ENCODE assay signal across 9 cellular contexts in genomic region chr1:66932291-66932690, GRCh38. TPM values are rescaled to one million over a fixed set of nuclear protein-coding genes. Genes with fewer than 3 reads are reported as not detected.
DNase-seq lines count a peak whose midpoint lies in the region; ATAC-seq and TF ChIP-seq lines count a peak whose summit lies in the region.
"Had no signal": no experiment of that assay in that cellular context is flagged by ENCODE, and none has a peak within 500 bp of the region (broad histone marks: within the 10 kb centered on the region; RNA-seq: fewer than 3 reads in every experiment).

No MANE protein-coding gene starts in this region.

- H3K27ac ChIP-seq in SU-DHL-6 (ENCODE audit: low read depth, low read length): peak overlapping the region; percentile 4; the same call in 1 of the 2 replicates
- H3K27ac ChIP-seq in stomach: peak overlapping the region in 3 of 5 donors; percentile 31 to 99 (median 98)

- no peak overlapping the region for H2AFZ ChIP-seq in SU-DHL-6 (ENCODE audit: low read depth, low read length, severe bottlenecking)

- H3K4me2 ChIP-seq in SU-DHL-6 (ENCODE audit: low read depth, low read length, poor library complexity, severe bottlenecking): peak overlapping the region; percentile 96

- TF ChIP-seq EP300 in stomach (IDR thresholded peaks at IDR 0.05): no peak

- peak overlapping the region; percentile 91 for H3K4me3 Mint-ChIP-seq in activated T-cell treated with anti-CD3 and anti-CD28 coated beads, Interleukin-2, amount 50 U/mL, for 4 hours

- H3F3A ChIP-seq in SU-DHL-6 (ENCODE audit: insufficient read depth): peaks cover 23% of the 10 kb centered on the region

- intact Hi-C loops in stomach (cut with DNase I; ENCODE audit: low total_unique reads): no loop called here

- TF ChIP-seq CTCF in SU-DHL-6 (IDR thresholded peaks at IDR 0.05; ENCODE audit: insufficient read depth, low read length, poor library complexity, severe bottlenecking) (no peak), fibroblast of villous mesenchyme (IDR thresholded peaks at IDR 0.05; ENCODE audit: insufficient read depth, low read depth, low read length) (no peak), stomach (IDR thresholded peaks at IDR 0.05) (no peak)

- TF ChIP-seq POLR2A in stomach (IDR thresholded peaks at IDR 0.05): no peak

- peaks cover 39% of the 10 kb centered on the region for H4K20me1 ChIP-seq in SU-DHL-6 (ENCODE audit: low read depth, low read length)

- H3K27me3 ChIP-seq in SU-DHL-6 (ENCODE audit: low read length) (no peaks in the 10 kb centered on the region), stomach (no peaks in the 10 kb centered on the region)

- DNase-seq in activated T-cell treated with anti-CD3 and anti-CD28 coated beads, Interleukin-2, amount 50 U/mL, for 4 hours: no peak
- no peak for DNase-seq in activated T-cell treated with anti-CD3 and anti-CD28 coated beads, Interleukin-2, amount 50 U/mL, for 48 hours
- DNase-seq in fibroblast of villous mesenchyme (ENCODE audit: low read depth): no peak
- DNase-seq in stomach: no peak
- DNase-seq in stimulated activated CD4-positive, alpha-beta T cell treated with anti-CD3 and anti-CD28 coated beads, Interleukin-15, amount 100 ng/mL, for 24 hours: no peak
- no peak for DNase-seq in dedifferentiated amniotic fluid mesenchymal stem cell (ENCODE audit: extremely low spot score)
- DNase-seq: NCI-H82 had no signal

- H3K9me3 ChIP-seq in SU-DHL-6 (ENCODE audit: insufficient read depth, low read length): no peaks in the 10 kb centered on the region
- no peaks in the 10 kb centered on the region for H3K9me3 ChIP-seq in stomach

- H3K4me3 ChIP-seq in SU-DHL-6 (ENCODE audit: insufficient read depth, low read length, poor library complexity, severe bottlenecking): peak overlapping the region; percentile 94
- H3K4me3 ChIP-seq in fibroblast of villous mesenchyme (ENCODE audit: low read depth, low read length): peak overlapping the region; percentile 89
- H3K4me3 ChIP-seq in stomach: peak overlapping the region in 2 of 4 donors; percentile 71 to 87

- H3K36me3 Mint-ChIP-seq in activated T-cell treated with anti-CD3 and anti-CD28 coated beads, Interleukin-2, amount 50 U/mL, for 4 hours (ENCODE audit: insufficient read depth): no peaks in the 10 kb centered on the region

- no peaks in the 10 kb centered on the region for H3K9me2 ChIP-seq in SU-DHL-6 (replicated peaks; ENCODE audit: insufficient read depth, low read length)

- no peak for ATAC-seq in activated T-cell treated with anti-CD3 and anti-CD28 coated beads, Interleukin-2, amount 50 U/mL, for 4 hours
- no peak for ATAC-seq in HG02763 (IDR thresholded peaks at IDR 0.05; ENCODE audit: unreplicated experiment)

- peaks cover 27 to 72% (median 51%) of the 10 kb centered on the region in 4 donors for H3K4me1 ChIP-seq in stomach

- peaks cover 86% of the 10 kb centered on the region for H3K79me2 ChIP-seq in SU-DHL-6 (ENCODE audit: insufficient read depth, low read length)

- WGBS in stomach, 5 donors: 23 to 41% (median 31%) methylated on average over 2 of the region's 2 CpGs

- no peaks in the 10 kb centered on the region for H3K27me3 Mint-ChIP-seq in activated T-cell treated with anti-CD3 and anti-CD28 coated beads, Interleukin-2, amount 50 U/mL, for 4 hours (ENCODE audit: low read depth)

- H3K9ac ChIP-seq in SU-DHL-6 (ENCODE audit: low read length): peak overlapping the region; percentile 26; the same call in 1 of the 2 replicates

- H3K36me3 ChIP-seq in SU-DHL-6 (ENCODE audit: low read length) (peaks cover 3% of the 10 kb centered on the region; the same call in 1 of the 2 replicates), stomach (no peaks in the 10 kb centered on the region)

- H3K9me3 Mint-ChIP-seq in activated T-cell treated with anti-CD3 and anti-CD28 coated beads, Interleukin-2, amount 50 U/mL, for 4 hours: no peaks in the 10 kb centered on the region

- H3K4me1 Mint-ChIP-seq in activated T-cell treated with anti-CD3 and anti-CD28 coated beads, Interleukin-2, amount 50 U/mL, for 4 hours (ENCODE audit: low read depth): peaks cover 57% of the 10 kb centered on the region

RNA-seq across cellular contexts. Expression of gene MIER1, which starts 7.5 kb away (rescaled TPM):
- 10 to 100 TPM; 60.5 to 70.1 (median 64.2) TPM for total RNA-seq in activated T-cell treated with anti-CD3 and anti-CD28 coated beads, Interleukin-2, amount 50 U/mL, for 4 hours
- total RNA-seq in fibroblast of villous mesenchyme (34.1 and 52.2 TPM in 2 replicates), stomach (10 to 100 TPM in 4 of 5 donors, 1 to 10 TPM in 1; 6.4 to 57.6 (median 34.1) TPM)
- polyA plus RNA-seq in stomach: 10 to 100 TPM; 11.0 to 25.1 (median 12.7) TPM

RNA-seq across cellular contexts. Expression of gene DNAI4, which starts 7.6 kb away (rescaled TPM):
- 1 to 10 TPM; 1.2 to 2.6 (median 1.3) TPM for total RNA-seq in activated T-cell treated with anti-CD3 and anti-CD28 coated beads, Interleukin-2, amount 50 U/mL, for 4 hours
- 3.5 and 9.9 TPM in 2 replicates for total RNA-seq in fibroblast of villous mesenchyme
- total RNA-seq in stomach: 1 to 10 TPM in 4 of 5 donors, not detected in 1; 6.2 to 9.5 (median 8.0) TPM
- 1 to 10 TPM in 2 of 3 donors, under 1 TPM in 1; 0.44 to 2.4 (median 2.1) TPM for polyA plus RNA-seq in stomach
